ENCODE assay signal across 20 cellular contexts in genomic region chr14:100656996-100657395, GRCh38.
"Had no signal": no experiment of that assay in that cellular context is flagged by ENCODE, and none has a peak within 500 bp of the region (broad histone marks: within the 10 kb centered on the region; RNA-seq: fewer than 3 reads in every experiment).

No MANE protein-coding gene starts in this region.

- H3K9ac ChIP-seq: KMS-11, SK-N-SH had no signal

- H3K4me2 ChIP-seq: KMS-11, SK-N-SH had no signal

- FAIRE-seq: HTR-8/SVneo, RCC 7860 had no signal

- H3K9me3 ChIP-seq: SK-N-SH had no signal

- H3K27ac ChIP-seq: HL-60, KMS-11 had no signal

- DNase-seq: Kasumi-1, MM.1S, NCI-H1092 treated with DMSO at 0.1 percent for 48 hours, NCI-H1436 treated with DMSO at 0.1 percent for 48 hours, NCI-H1694, NCI-H187 treated with DMSO at 0.1 percent for 48 hours, NCI-H2029 treated with DMSO at 0.1 percent for 48 hours, NCI-H2171 treated with DMSO at 0.1 percent for 48 hours, NCI-H446, NCI-H510A, NCI-H524 treated with DMSO at 0.1 percent for 48 hours, NCI-H774, RPMI8226, SHP77, SK-N-SH, SW 1271 had no signal
